ENCODE assay signal across 8 cellular contexts in the genomic region with DNA sequence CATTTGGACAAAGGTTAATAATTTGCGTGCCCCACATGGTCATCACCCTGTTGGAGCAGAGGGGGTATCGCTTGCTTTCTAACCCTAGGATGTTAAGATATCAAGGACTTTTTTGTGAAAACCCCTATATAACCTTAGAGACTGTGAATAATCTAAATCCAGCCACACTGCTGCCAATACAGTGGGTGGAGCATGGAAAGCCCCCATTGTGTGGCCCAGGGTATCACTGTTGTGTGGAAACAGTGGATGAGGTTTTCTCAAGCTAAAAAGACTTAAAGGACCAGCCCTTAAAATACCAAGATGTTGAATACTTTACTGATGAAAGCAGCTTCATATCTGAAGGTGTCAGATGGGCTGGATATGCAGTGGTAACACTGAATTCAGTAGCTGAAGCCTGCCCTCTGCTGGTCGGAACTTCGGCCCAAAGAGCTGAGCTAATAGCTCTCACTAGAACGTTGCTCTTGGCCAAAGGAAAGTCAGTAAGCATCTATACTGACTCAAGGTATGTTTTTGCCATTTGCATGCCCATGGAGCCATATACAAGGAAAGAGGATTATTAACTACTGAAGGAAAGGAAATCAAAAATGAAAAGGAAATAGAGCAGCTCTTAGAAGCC.
DNase-seq lines count a peak whose midpoint lies in the region; ATAC-seq and TF ChIP-seq lines count a peak whose summit lies in the region.

No MANE protein-coding gene starts in this region.

- TF ChIP-seq POLR2A in suprapubic skin (IDR thresholded peaks at IDR 0.05), result no peak

- TF ChIP-seq CTCF in brain microvascular endothelial cell (IDR thresholded peaks at IDR 0.05; ENCODE audit: low read depth, low read length, missing control alignments) (peak; percentile 75), suprapubic skin (IDR thresholded peaks at IDR 0.05) (peak; percentile 9 to 54)

- H3K9ac ChIP-seq in NT2/D1 (ENCODE audit: insufficient read length, low read depth), result no peak overlapping the region

- peak; percentile 28 to 79 for DNase-seq in NCI-H524 (lab: John Stamatoyannopoulos, UW)
- no peak for DNase-seq in NCI-H524 treated with DMSO at 0.1 percent for 48 hours (lab: John Stamatoyannopoulos, UW)
- peak; percentile 27 for DNase-seq in NT2/D1 (ENCODE audit: low read depth, low spot score)
- peak; percentile 14 for DNase-seq in brain microvascular endothelial cell
- DNase-seq in kidney tubule cell (ENCODE audit: low spot score), result peak; percentile 48
- no peak for DNase-seq in suprapubic skin (ENCODE audit: low spot score in 2 of 2)
- no peak for DNase-seq in activated CD4-positive, CD25-positive, alpha-beta regulatory T cell (lab: John Stamatoyannopoulos, UW)

- TF ChIP-seq EP300 in suprapubic skin (IDR thresholded peaks at IDR 0.05), result no peak

- H3K4me1 ChIP-seq in NT2/D1 (ENCODE audit: insufficient read depth, insufficient read length) (no peaks in the 10 kb centered on the region), suprapubic skin (no peaks in the 10 kb centered on the region)

- H3K4me3 ChIP-seq in NT2/D1 (ENCODE audit: insufficient read length, low read depth) (no peak overlapping the region), brain microvascular endothelial cell (ENCODE audit: low read depth, low read length) (no peak overlapping the region), suprapubic skin (no peak overlapping the region)

- H3K36me3 ChIP-seq in NT2/D1 (ENCODE audit: insufficient read depth, insufficient read length, low read length) (no peaks in the 10 kb centered on the region), brain microvascular endothelial cell (replicated peaks) (no peaks in the 10 kb centered on the region), suprapubic skin (no peaks in the 10 kb centered on the region)

- in situ Hi-C loops in brain microvascular endothelial cell (cut with HindIII; ENCODE audit: low pct_ligation_motif_present, low sequenced_read_pairs), result no loop called here

- H3K27ac ChIP-seq in brain microvascular endothelial cell (no peak overlapping the region), suprapubic skin (no peak overlapping the region)

- H3K9me3 ChIP-seq in NT2/D1 (ENCODE audit: insufficient read depth, low read length) (peaks cover 10% of the 10 kb centered on the region; the same call in 1 of the 2 replicates), suprapubic skin (no peaks in the 10 kb centered on the region)

- peak; percentile 65 for ATAC-seq in HG02759 (IDR thresholded peaks at IDR 0.05; ENCODE audit: unreplicated experiment)

- H3K27me3 ChIP-seq in NT2/D1 (ENCODE audit: insufficient read depth, insufficient read length), result no peaks in the 10 kb centered on the region
- no peaks in the 10 kb centered on the region for H3K27me3 ChIP-seq in brain microvascular endothelial cell (replicated peaks)
- no peaks in the 10 kb centered on the region for H3K27me3 ChIP-seq in suprapubic skin

- 38% methylated on average over 5 of the region's 5 CpGs for WGBS in suprapubic skin

Comparison
In these comparisons a context has a peak if more than half of its experiments do, and no peak if none do; other contexts are left out.
1. DNase-seq: peak in NCI-H524 (2 of 2), NT2/D1 (single experiment), brain microvascular endothelial cell (single experiment) and kidney tubule cell (single experiment); none in NCI-H524 treated with DMSO at 0.1 percent for 48 hours (single experiment), suprapubic skin (0 of 2) and activated CD4-positive, CD25-positive, alpha-beta regulatory T cell (0 of 4).